Comparison of ENCODE assay signal across 9 cellular contexts in the genomic region with DNA sequence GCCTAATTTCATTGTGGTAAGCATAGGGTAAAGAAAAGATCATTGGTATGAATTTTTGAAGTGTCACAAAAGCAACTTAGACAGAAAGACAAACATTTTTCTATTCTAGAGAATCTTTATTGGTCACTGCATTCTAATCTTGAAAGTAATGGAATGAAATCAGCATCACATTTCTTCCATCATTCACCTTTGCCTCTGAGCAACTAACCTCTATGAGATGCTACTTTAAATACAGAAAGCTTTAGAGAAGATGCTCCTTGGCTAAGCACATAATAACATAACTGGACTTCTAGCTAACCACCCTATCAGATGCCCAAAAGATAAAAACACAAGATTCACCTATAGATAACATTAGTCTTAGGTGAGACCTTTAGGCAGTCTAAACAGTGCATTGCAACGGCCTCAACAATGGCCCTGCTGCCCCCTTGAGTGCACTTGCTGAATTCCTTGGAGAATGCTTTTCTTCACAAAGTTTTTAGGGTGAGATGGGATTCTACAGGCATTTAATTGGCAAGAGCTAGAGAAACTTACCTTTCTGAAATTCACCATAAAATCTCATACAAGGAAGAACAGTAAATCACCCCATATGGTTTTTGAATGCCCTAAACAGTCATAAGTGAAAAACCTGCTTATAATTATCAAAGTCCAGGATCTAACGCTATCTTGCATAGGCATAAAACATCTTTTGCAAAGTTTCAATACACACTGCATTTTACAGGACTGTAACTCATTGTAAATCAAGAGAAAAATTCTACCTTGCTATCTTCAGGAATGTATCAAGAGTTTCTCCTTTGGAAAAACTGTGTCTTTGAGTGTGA.
A peak's percentile ranks its signal among the peaks of the same experiment; 100 is the strongest.
DNase-seq lines count a peak whose midpoint lies in the region; ATAC-seq and TF ChIP-seq lines count a peak whose summit lies in the region.
"Had no signal": no experiment of that assay in that cellular context is flagged by ENCODE, and none has a peak within 500 bp of the region (broad histone marks: within the 10 kb centered on the region; RNA-seq: fewer than 3 reads in every experiment).

No MANE protein-coding gene starts in this region.

- no peak for ATAC-seq in HG03196 (IDR thresholded peaks at IDR 0.05; ENCODE audit: unreplicated experiment)

- no peaks in the 10 kb centered on the region for H3K9me3 Mint-ChIP-seq in progenitor cell of endocrine pancreas (ENCODE audit: low read depth)

- no peak overlapping the region for H3K4me3 ChIP-seq in cardiac fibroblast (replicated peaks in 1 of 2; ENCODE audit: low read depth in 2 of 2, low read length in 2 of 2)
- H3K4me3 ChIP-seq: BLaER1 had no signal

- H3K4me1 Mint-ChIP-seq in progenitor cell of endocrine pancreas (ENCODE audit: low read depth), result no peaks in the 10 kb centered on the region

- H3K4me3 Mint-ChIP-seq in progenitor cell of endocrine pancreas (ENCODE audit: low read depth), result no peak overlapping the region

- DNase-seq in NCI-H1105 treated with DMSO at 0.1 percent for 48 hours (lab: John Stamatoyannopoulos, UW), result peak; percentile 7
- DNase-seq in NCI-H1105 (lab: John Stamatoyannopoulos, UW), result no peak
- DNase-seq in LoVo (ENCODE audit: low spot score), result peak; percentile 28
- peak; percentile 13 to 14 for DNase-seq in cardiac fibroblast (ENCODE audit: low read depth in 2 of 2)
- no peak for DNase-seq in progenitor cell of endocrine pancreas (ENCODE audit: low spot score, unreplicated experiment)
- no peak for DNase-seq in activated naive CD4-positive, alpha-beta T cell treated with anti-CD3 and anti-CD28 coated beads, Interleukin-2, amount 50 U/mL, for 16 hours
- DNase-seq in effector CD4-positive, alpha-beta T cell, result no peak

- no peak overlapping the region for H3K27ac Mint-ChIP-seq in progenitor cell of endocrine pancreas

- no peaks in the 10 kb centered on the region for H3K27me3 Mint-ChIP-seq in progenitor cell of endocrine pancreas

- no peaks in the 10 kb centered on the region for H3K36me3 Mint-ChIP-seq in progenitor cell of endocrine pancreas (ENCODE audit: insufficient read depth)

- TF ChIP-seq CTCF in cardiac fibroblast (IDR thresholded peaks at IDR 0.05; ENCODE audit: low read depth, low read length) (peak; percentile 44), progenitor cell of endocrine pancreas (IDR thresholded peaks at IDR 0.05; ENCODE audit: unreplicated experiment) (peak; percentile 73)

Comparison
In these comparisons a context has a peak if more than half of its experiments do, and no peak if none do; other contexts are left out.
1. DNase-seq: peak in NCI-H1105 treated with DMSO at 0.1 percent for 48 hours (single experiment), LoVo (single experiment) and cardiac fibroblast (2 of 2); none in NCI-H1105 (single experiment), progenitor cell of endocrine pancreas (single experiment), activated naive CD4-positive, alpha-beta T cell treated with anti-CD3 and anti-CD28 coated beads, Interleukin-2, amount 50 U/mL, for 16 hours (single experiment) and effector CD4-positive, alpha-beta T cell (single experiment).